20 cellular contexts compared by ENCODE assay signal in genomic region chr4:14415146-14415545, GRCh38.
DNase-seq lines count a peak whose midpoint lies in the region; ATAC-seq, FAIRE-seq and TF ChIP-seq lines count a peak whose summit lies in the region.
"Had no signal": no experiment of that assay in that cellular context is flagged by ENCODE, and none has a peak within 500 bp of the region (broad histone marks: within the 10 kb centered on the region; RNA-seq: fewer than 3 reads in every experiment).

No MANE protein-coding gene starts in this region.

- H3K4me1 ChIP-seq in breast epithelium (no peaks in the 10 kb centered on the region), astrocyte (ENCODE audit: insufficient read depth, low read length) (no peaks in the 10 kb centered on the region), hepatocyte (ENCODE audit: insufficient read depth) (no peaks in the 10 kb centered on the region), prostate gland (replicated peaks) (no peaks in the 10 kb centered on the region)
- H3K4me1 ChIP-seq: adrenal gland, left ventricle myocardium inferior had no signal

- H3K4me1 Mint-ChIP-seq in MCF 10A (ENCODE audit: insufficient read depth, unreplicated experiment) (no peaks in the 10 kb centered on the region), astrocyte (ENCODE audit: low read depth, unreplicated experiment) (no peaks in the 10 kb centered on the region)
- no peaks in the 10 kb centered on the region for H3K4me1 Mint-ChIP-seq in activated CD8-positive, alpha-beta T cell treated with anti-CD3 and anti-CD28 coated beads for 36 hours (ENCODE audit: low read depth)
- H3K4me1 Mint-ChIP-seq: activated CD4-positive, alpha-beta T cell treated with anti-CD3 and anti-CD28 coated beads, Interleukin-2, amount 10 ng/mL, durations not matched to agents 7 days and 5 days; nephron had no signal

- H2AFZ ChIP-seq in astrocyte (ENCODE audit: low read depth, low read length) (no peak overlapping the region), hepatocyte (no peak overlapping the region)

- no peaks in the 10 kb centered on the region for H3K9me2 ChIP-seq in hepatocyte (replicated peaks; ENCODE audit: insufficient read depth)

- H3K27ac Mint-ChIP-seq in MCF 10A (ENCODE audit: low read depth, unreplicated experiment) (no peak overlapping the region), astrocyte (ENCODE audit: unreplicated experiment) (no peak overlapping the region)
- no peak overlapping the region for H3K27ac Mint-ChIP-seq in activated CD8-positive, alpha-beta T cell treated with anti-CD3 and anti-CD28 coated beads for 36 hours
- H3K27ac Mint-ChIP-seq: activated CD4-positive, alpha-beta T cell treated with anti-CD3 and anti-CD28 coated beads, Interleukin-2, amount 10 ng/mL, durations not matched to agents 7 days and 5 days; IgD-negative memory B cell; nephron had no signal

- DNase-seq in MCF 10A (ENCODE audit: unreplicated experiment) = peak; percentile 39
- DNase-seq in breast epithelium (ENCODE audit: low spot score in 2 of 2) = no peak
- DNase-seq in astrocyte (ENCODE audit: low read depth) = peak; percentile 4
- peak; percentile 56 for DNase-seq in hepatocyte (ENCODE audit: low spot score)
- DNase-seq in SW 1271 (lab: John Stamatoyannopoulos, UW) = no peak
- no peak for DNase-seq in prostate gland (ENCODE audit: low spot score)
- no peak for DNase-seq in activated CD8-positive, alpha-beta T cell treated with anti-CD3 and anti-CD28 coated beads for 36 hours
- DNase-seq: 8988T; activated CD4-positive, alpha-beta T cell treated with anti-CD3 and anti-CD28 coated beads, Interleukin-2, amount 10 ng/mL, durations not matched to agents 7 days and 5 days; adrenal gland; glutamatergic neuron; left ventricle myocardium inferior; NCI-H1694 treated with DMSO at 0.1 percent for 48 hours; NCI-H510A; stimulated activated naive CD8-positive, alpha-beta T cell treated with anti-CD3 and anti-CD28 coated beads, Interleukin-15, Interleukin-2, amounts not matched to agents 100 U/mL and 50 U/mL, for 24 hours had no signal

- no TSS peak for BruUV-seq in MCF 10A (replicated peaks; lab: Mats Ljungman, UMichigan)

- 19% methylated on average over 1 of the region's 1 CpG for WGBS in hepatocyte (ENCODE audit: low lambda C conversion rate, missing lambda C conversion rate)
- WGBS in prostate gland = 11% methylated on average over 1 of the region's 1 CpG

- TF ChIP-seq CTCF in MCF 10A (IDR thresholded peaks at IDR 0.05; ENCODE audit: unreplicated experiment) (no peak), breast epithelium (IDR thresholded peaks at IDR 0.05) (no peak), astrocyte (IDR thresholded peaks at IDR 0.05; ENCODE audit: insufficient read depth, low read depth, low read length) (no peak), hepatocyte (IDR thresholded peaks at IDR 0.05; ENCODE audit: poor library complexity) (no peak), prostate gland (IDR thresholded peaks at IDR 0.05) (no peak)
- no peak for TF ChIP-seq CTCF in activated CD8-positive, alpha-beta T cell treated with anti-CD3 and anti-CD28 coated beads for 36 hours (IDR thresholded peaks at IDR 0.05)

- H3K9me3 ChIP-seq in breast epithelium (no peaks in the 10 kb centered on the region), astrocyte (ENCODE audit: insufficient read depth, low read depth, low read length) (no peaks in the 10 kb centered on the region), hepatocyte (ENCODE audit: low read depth) (no peaks in the 10 kb centered on the region), prostate gland (no peaks in the 10 kb centered on the region)
- H3K9me3 ChIP-seq: adrenal gland, left ventricle myocardium inferior had no signal

- no peaks in the 10 kb centered on the region for H3K79me2 ChIP-seq in astrocyte (ENCODE audit: insufficient read depth, low read length)
- H3K79me2 ChIP-seq in hepatocyte = no peaks in the 10 kb centered on the region

- TF ChIP-seq POLR2A in breast epithelium (IDR thresholded peaks at IDR 0.05) (no peak), prostate gland (IDR thresholded peaks at IDR 0.05) (no peak)

- CTCF ChIA-PET in MCF 10A (lab: Yijun Ruan, JAX) = no interaction called here
- CTCF ChIA-PET in activated CD8-positive, alpha-beta T cell treated with anti-CD3 and anti-CD28 coated beads for 36 hours (lab: Charles Lee) = no interaction called here

- FAIRE-seq in astrocyte (lab: Jason Lieb, UNC) = no peak
- FAIRE-seq: H1 had no signal

- H3K36me3 ChIP-seq in breast epithelium (peaks cover 4% of the 10 kb centered on the region), astrocyte (ENCODE audit: insufficient read depth, low read length) (no peaks in the 10 kb centered on the region), hepatocyte (replicated peaks; ENCODE audit: insufficient read depth, low read depth) (no peaks in the 10 kb centered on the region), prostate gland (no peaks in the 10 kb centered on the region)
- H3K36me3 ChIP-seq: adrenal gland, left ventricle myocardium inferior had no signal

- H3K36me3 Mint-ChIP-seq in MCF 10A (ENCODE audit: insufficient read depth, unreplicated experiment) = no peaks in the 10 kb centered on the region
- no peaks in the 10 kb centered on the region for H3K36me3 Mint-ChIP-seq in astrocyte (ENCODE audit: low read depth, unreplicated experiment)
- H3K36me3 Mint-ChIP-seq in activated CD8-positive, alpha-beta T cell treated with anti-CD3 and anti-CD28 coated beads for 36 hours (ENCODE audit: low read depth) = no peaks in the 10 kb centered on the region
- H3K36me3 Mint-ChIP-seq: IgD-negative memory B cell had no signal

- H3K9me3 Mint-ChIP-seq in MCF 10A (ENCODE audit: unreplicated experiment) = no peaks in the 10 kb centered on the region
- no peaks in the 10 kb centered on the region for H3K9me3 Mint-ChIP-seq in astrocyte (ENCODE audit: unreplicated experiment)
- H3K9me3 Mint-ChIP-seq in activated CD8-positive, alpha-beta T cell treated with anti-CD3 and anti-CD28 coated beads for 36 hours = no peaks in the 10 kb centered on the region
- H3K9me3 Mint-ChIP-seq: activated CD4-positive, alpha-beta T cell treated with anti-CD3 and anti-CD28 coated beads, Interleukin-2, amount 10 ng/mL, durations not matched to agents 7 days and 5 days; nephron had no signal

- H4K20me1 ChIP-seq in astrocyte (ENCODE audit: insufficient read depth, low read length) (no peaks in the 10 kb centered on the region), hepatocyte (ENCODE audit: insufficient read depth, poor library complexity, severe bottlenecking) (no peaks in the 10 kb centered on the region)

- H3K4me3 ChIP-seq in breast epithelium (no peak overlapping the region), astrocyte (ENCODE audit: insufficient read depth, low read depth, low read length) (no peak overlapping the region), hepatocyte (no peak overlapping the region), prostate gland (no peak overlapping the region)
- H3K4me3 ChIP-seq: adrenal gland, left ventricle myocardium inferior had no signal

- POLR2A ChIA-PET in MCF 10A (lab: Yijun Ruan, JAX) = interaction anchor here (0.6 to 1.1 kb wide), 2 partner anchors 16 to 32 kb away, joined by 3 read pairs; no protein-coding TSS in a partner anchor
- POLR2A ChIA-PET in activated CD8-positive, alpha-beta T cell treated with anti-CD3 and anti-CD28 coated beads for 36 hours (lab: Charles Lee) = no interaction called here

- H3K27me3 Mint-ChIP-seq in MCF 10A (ENCODE audit: insufficient read depth, unreplicated experiment) = no peaks in the 10 kb centered on the region
- H3K27me3 Mint-ChIP-seq in astrocyte (ENCODE audit: low read depth, unreplicated experiment) = no peaks in the 10 kb centered on the region
- H3K27me3 Mint-ChIP-seq in activated CD8-positive, alpha-beta T cell treated with anti-CD3 and anti-CD28 coated beads for 36 hours = no peaks in the 10 kb centered on the region
- H3K27me3 Mint-ChIP-seq: activated CD4-positive, alpha-beta T cell treated with anti-CD3 and anti-CD28 coated beads, Interleukin-2, amount 10 ng/mL, durations not matched to agents 7 days and 5 days had no signal

- intact Hi-C loops in MCF 10A (cut with micrococcal nuclease) = no loop called here
- intact Hi-C loops in breast epithelium (cut with DNase I; ENCODE audit: low total_unique reads) = no loop called here
- intact Hi-C loops in prostate gland (cut with DNase I) = no loop called here
- intact Hi-C loops in activated CD8-positive, alpha-beta T cell treated with anti-CD3 and anti-CD28 coated beads for 36 hours (cut with micrococcal nuclease) = no loop called here

- no peak overlapping the region for H3K27ac ChIP-seq in breast epithelium
- H3K27ac ChIP-seq in astrocyte (ENCODE audit: low read depth, low read length) = no peak overlapping the region
- no peak overlapping the region for H3K27ac ChIP-seq in hepatocyte
- no peak overlapping the region for H3K27ac ChIP-seq in prostate gland
- H3K27ac ChIP-seq: adrenal gland, left ventricle myocardium inferior had no signal

- no peaks in the 10 kb centered on the region for H3K27me3 ChIP-seq in breast epithelium
- no peaks in the 10 kb centered on the region for H3K27me3 ChIP-seq in astrocyte (ENCODE audit: insufficient read depth, low read length)
- no peaks in the 10 kb centered on the region for H3K27me3 ChIP-seq in hepatocyte
- no peaks in the 10 kb centered on the region for H3K27me3 ChIP-seq in prostate gland (replicated peaks; ENCODE audit: insufficient read depth)
- H3K27me3 ChIP-seq: adrenal gland had no signal

- H3K4me2 ChIP-seq in astrocyte (ENCODE audit: low read length) (no peak overlapping the region), hepatocyte (no peak overlapping the region)

- H3K4me3 Mint-ChIP-seq in MCF 10A (ENCODE audit: unreplicated experiment) (no peak overlapping the region), astrocyte (ENCODE audit: unreplicated experiment) (no peak overlapping the region)
- no peak overlapping the region for H3K4me3 Mint-ChIP-seq in activated CD8-positive, alpha-beta T cell treated with anti-CD3 and anti-CD28 coated beads for 36 hours
- H3K4me3 Mint-ChIP-seq: activated CD4-positive, alpha-beta T cell treated with anti-CD3 and anti-CD28 coated beads, Interleukin-2, amount 10 ng/mL, durations not matched to agents 7 days and 5 days; IgD-negative memory B cell; nephron had no signal

- no peak for ATAC-seq in GM18870 (IDR thresholded peaks at IDR 0.05; ENCODE audit: unreplicated experiment)
- no peak for ATAC-seq in activated CD8-positive, alpha-beta T cell treated with anti-CD3 and anti-CD28 coated beads for 36 hours
- ATAC-seq: Panc1; stimulated activated naive CD8-positive, alpha-beta T cell treated with anti-CD3 and anti-CD28 coated beads, Interleukin-15, Interleukin-2, amounts not matched to agents 100 U/mL and 50 U/mL, for 24 hours had no signal

- H3K9ac ChIP-seq in astrocyte (ENCODE audit: low read length) = no peak overlapping the region

Comparison
In these comparisons a context has a peak if more than half of its experiments do, and no peak if none do; other contexts are left out.
1. DNase-seq: peak in MCF 10A (single experiment), astrocyte (single experiment) and hepatocyte (single experiment); none in breast epithelium (0 of 2), SW 1271 (0 of 2), prostate gland (single experiment) and activated CD8-positive, alpha-beta T cell treated with anti-CD3 and anti-CD28 coated beads for 36 hours (single experiment).